8 cellular contexts compared by ENCODE assay signal in the genomic region with DNA sequence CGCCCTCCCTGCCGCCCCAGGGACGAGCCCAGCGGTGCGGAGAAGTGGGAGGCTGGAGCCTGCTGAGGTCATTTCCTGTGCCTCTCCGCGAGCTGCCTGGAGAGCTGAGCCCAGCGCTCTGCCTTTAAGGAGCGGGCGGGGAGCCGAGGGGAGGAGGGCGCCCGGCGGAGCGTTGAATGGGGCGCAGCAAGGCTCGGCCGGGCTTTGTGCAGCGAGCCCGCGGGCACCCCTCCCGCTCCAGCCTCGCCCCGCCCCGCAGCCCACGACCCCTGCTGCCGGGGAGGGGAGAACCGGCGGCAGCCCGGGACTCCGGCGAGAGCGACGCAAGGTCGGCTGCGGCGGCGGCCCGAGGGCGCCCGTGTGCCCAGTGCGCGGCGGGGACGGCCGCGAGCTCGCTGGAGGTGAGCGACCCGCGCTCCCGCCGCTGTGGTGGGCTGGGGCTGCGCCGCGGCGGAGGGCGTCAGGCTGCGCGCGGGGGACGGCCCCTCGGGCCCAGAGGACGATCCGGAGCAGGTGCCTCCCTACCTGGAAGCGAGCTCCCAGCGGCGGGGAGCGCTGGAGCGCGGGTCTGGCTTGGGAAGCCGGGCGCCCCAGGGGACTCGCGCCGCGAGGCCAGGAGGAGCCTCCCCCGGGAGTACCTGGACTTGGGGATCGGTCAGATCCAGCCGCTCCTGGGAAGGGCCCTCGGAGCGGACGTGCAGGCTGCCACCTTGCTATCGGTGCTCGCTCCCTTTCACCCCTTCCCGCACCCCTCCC. TPM values are rescaled to one million over a fixed set of nuclear protein-coding genes. Genes with fewer than 3 reads are reported as not detected.
DNase-seq lines count a peak whose midpoint lies in the region; ATAC-seq, FAIRE-seq and TF ChIP-seq lines count a peak whose summit lies in the region.

PLEKHH1 (plus strand) TSS at position 293 of the 756 bp plus-strand sequence. CDS start 8,578 bp downstream, outside the sequence.

- 1% methylated on average over 65 to 86 of the region's 86 CpGs for WGBS in small intestine, 3 donors

- H3K9me3 ChIP-seq in WERI-Rb-1 (ENCODE audit: severe bottlenecking) (no peaks in the 10 kb centered on the region), small intestine (ENCODE audit: control insufficient read depth, low read depth) (no peaks in the 10 kb centered on the region)

- TF ChIP-seq CTCF in WERI-Rb-1 (IDR thresholded peaks at IDR 0.05; ENCODE audit: low read depth, low read length): peak; percentile 45

- ATAC-seq in GM21825 (IDR thresholded peaks at IDR 0.05; ENCODE audit: unreplicated experiment): peak; percentile 69

- peaks cover 0 to 3% of the 10 kb centered on the region in 2 donors for H3K4me1 ChIP-seq in small intestine (ENCODE audit: control insufficient read depth in 2 of 2, insufficient read depth in 1 of 2, low read depth in 1 of 2, low read length in 1 of 2)

- H3K27me3 ChIP-seq in WERI-Rb-1 (ENCODE audit: insufficient read depth, low read depth, severe bottlenecking): peaks cover 7% of the 10 kb centered on the region
- H3K27me3 ChIP-seq in small intestine (ENCODE audit: control insufficient read depth in 2 of 2, insufficient read depth in 2 of 2, low read length in 2 of 2): no peaks in the 10 kb centered on the region

- DNase-seq in CD1c-positive myeloid dendritic cell (ENCODE audit: extremely low spot score): peak; percentile 83
- peak; percentile 55 for DNase-seq in NCI-H146 treated with DMSO at 0.1 percent for 48 hours (lab: John Stamatoyannopoulos, UW; ENCODE audit: unreplicated experiment)
- DNase-seq in WERI-Rb-1: peak; percentile 76
- peak in 59 of 61 donors; percentile 56 to 94 (median 86) for DNase-seq in caudate nucleus (lab: John Stamatoyannopoulos, UW)
- DNase-seq in iris pigment epithelial cell (ENCODE audit: low read depth): peak; percentile 77
- DNase-seq in small intestine: peak; percentile 90
- no peak for DNase-seq in NK-92 treated with Interleukin-12 subunit alpha and Interleukin-12 subunit beta, amount 100 ng/mL, for 24 hours (lab: John Stamatoyannopoulos, UW)

- H3K36me3 ChIP-seq in WERI-Rb-1 (no peaks in the 10 kb centered on the region), small intestine (ENCODE audit: control insufficient read depth in 2 of 2, insufficient read depth in 2 of 2, low read length in 2 of 2) (no peaks in the 10 kb centered on the region)

- H3K4me3 ChIP-seq in WERI-Rb-1 (ENCODE audit: low read depth, low read length): peak within 1 kb of the TSS; percentile 61
- peak within 1 kb of the TSS; percentile 28 to 92 for H3K4me3 ChIP-seq in small intestine (ENCODE audit: low read depth in 1 of 2, low read length in 2 of 2)

- peak within 1 kb of the TSS; percentile 43; the same call in 1 of the 2 replicates for H3K27ac ChIP-seq in WERI-Rb-1
- H3K27ac ChIP-seq in caudate nucleus (ENCODE audit: low read depth, low read length): peak within 1 kb of the TSS; percentile 82
- peak within 1 kb of the TSS; percentile 85 to 94 for H3K27ac ChIP-seq in small intestine (ENCODE audit: low read depth in 1 of 2, low read length in 1 of 2)

- FAIRE-seq in small intestine (lab: Jason Lieb, UNC): no peak

RNA-seq across cellular contexts. Expression of gene PLEKHH1, which starts in this region (rescaled TPM):
- polyA plus RNA-seq in small intestine: 10 to 100 TPM; 21.5 to 65.5 (median 29.5) TPM
